Comparison of ENCODE assay signal across 24 cellular contexts in genomic region chr5:142402752-142403318, GRCh38.
"Had no signal": no experiment of that assay in that cellular context is flagged by ENCODE, and none has a peak within 500 bp of the region (broad histone marks: within the 10 kb centered on the region; RNA-seq: fewer than 3 reads in every experiment).

No MANE protein-coding gene starts in this region.

- H3K36me3 Mint-ChIP-seq: activated CD4-positive, alpha-beta memory T cell treated with anti-CD3 and anti-CD28 coated beads for 36 hours; natural killer cell; neural progenitor cell; type B pancreatic cell had no signal

- H3K4me1 ChIP-seq: gastrocnemius medialis, testis had no signal

- ATAC-seq: activated CD4-positive, CD25-positive, alpha-beta regulatory T cell treated with anti-CD3 and anti-CD28 coated beads, Interleukin-2, amount 50 U/mL, for 24 hours; activated naive CD8-positive, alpha-beta T cell treated with anti-CD3 and anti-CD28 coated beads, Interleukin-2, amount 50 U/mL, for 24 hours; gastrocnemius medialis; left cardiac atrium; right cardiac atrium; stimulated activated naive CD8-positive, alpha-beta T cell treated with anti-CD3 and anti-CD28 coated beads, Interleukin-15, Interleukin-2, amounts not matched to agents 100 U/mL and 50 U/mL, for 24 hours had no signal

- DNase-seq: activated CD4-positive, alpha-beta memory T cell treated with anti-CD3 and anti-CD28 coated beads for 36 hours; activated CD4-positive, alpha-beta T cell treated with anti-CD3 and anti-CD28 coated beads for 48 hours; activated CD8-positive, alpha-beta memory T cell treated with anti-CD3 and anti-CD28 coated beads, Interleukin-2, amount 50 U/mL, for 4 hours; activated gamma-delta T cell treated with Interleukin-2 at 50 U/mL for 16 hours; activated naive CD4-positive, alpha-beta T cell treated with anti-CD3 and anti-CD28 coated beads, Interleukin-2, amount 50 U/mL, for 16 hours; activated naive CD8-positive, alpha-beta T cell treated with anti-CD3 and anti-CD28 coated beads, Interleukin-2, amount 50 U/mL, for 24 hours; activated T-cell treated with anti-CD3 and anti-CD28 coated beads, Interleukin-2, amount 50 U/mL, for 1 hour; amygdala; central memory CD4-positive, alpha-beta T cell; endodermal cell; gastrocnemius medialis; glutamatergic neuron; left cardiac atrium; midbrain; natural killer cell; occipital lobe; posterior cingulate gyrus; right cardiac atrium; stimulated activated CD4-positive, alpha-beta T cell treated with anti-CD3 and anti-CD28 coated beads, Interleukin-4, amount 100 ng/mL, for 1 hour; stimulated activated naive CD8-positive, alpha-beta T cell treated with anti-CD3 and anti-CD28 coated beads, Interleukin-15, Interleukin-2, amounts not matched to agents 100 U/mL and 50 U/mL, for 24 hours; testis had no signal

- H3K9me3 Mint-ChIP-seq: activated CD4-positive, alpha-beta memory T cell treated with anti-CD3 and anti-CD28 coated beads for 36 hours; activated naive CD8-positive, alpha-beta T cell treated with anti-CD3 and anti-CD28 coated beads, Interleukin-2, amount 50 U/mL, for 24 hours; endodermal cell; natural killer cell; neural progenitor cell had no signal

- H3K4me3 Mint-ChIP-seq: activated CD4-positive, alpha-beta memory T cell treated with anti-CD3 and anti-CD28 coated beads for 36 hours; activated naive CD8-positive, alpha-beta T cell treated with anti-CD3 and anti-CD28 coated beads, Interleukin-2, amount 50 U/mL, for 24 hours; endodermal cell; natural killer cell; neural progenitor cell had no signal

- H3K9me3 ChIP-seq: gastrocnemius medialis, testis had no signal

- H3K36me3 ChIP-seq: gastrocnemius medialis, neural progenitor cell had no signal

- H3K27ac Mint-ChIP-seq: activated CD4-positive, alpha-beta memory T cell treated with anti-CD3 and anti-CD28 coated beads for 36 hours; activated naive CD8-positive, alpha-beta T cell treated with anti-CD3 and anti-CD28 coated beads, Interleukin-2, amount 50 U/mL, for 24 hours; endodermal cell; natural killer cell; neural progenitor cell had no signal

- H3K27ac ChIP-seq: gastrocnemius medialis, neural progenitor cell, testis had no signal

- H3K27me3 Mint-ChIP-seq: activated CD4-positive, alpha-beta memory T cell treated with anti-CD3 and anti-CD28 coated beads for 36 hours; activated naive CD8-positive, alpha-beta T cell treated with anti-CD3 and anti-CD28 coated beads, Interleukin-2, amount 50 U/mL, for 24 hours; type B pancreatic cell had no signal

- H3K4me3 ChIP-seq: gastrocnemius medialis, neural progenitor cell, testis had no signal

- H3K27me3 ChIP-seq: gastrocnemius medialis, neural progenitor cell, testis had no signal
